ENCODE assay signal across 8 cellular contexts in genomic region chr4:56655627-56656345, GRCh38. TPM values are rescaled to one million over a fixed set of nuclear protein-coding genes. Genes with fewer than 3 reads are reported as not detected.
DNase-seq lines count a peak whose midpoint lies in the region; ATAC-seq and TF ChIP-seq lines count a peak whose summit lies in the region.

No MANE protein-coding gene starts in this region.

- peaks cover 47% of the 10 kb centered on the region for H3K4me1 Mint-ChIP-seq in activated naive CD8-positive, alpha-beta T cell treated with anti-CD3 and anti-CD28 coated beads for 36 hours

- no peak for TF ChIP-seq EP300 in sigmoid colon (IDR thresholded peaks at IDR 0.05)

- DNase-seq in AG20443 (ENCODE audit: low spot score) (peak; percentile 36), hepatic stellate cell (ENCODE audit: low spot score) (peak; percentile 26), sigmoid colon (no peak), CD1c-positive myeloid dendritic cell (ENCODE audit: extremely low spot score) (no peak), NCI-H2029 (lab: John Stamatoyannopoulos, UW) (no peak)
- peak; percentile 37 for DNase-seq in activated naive CD8-positive, alpha-beta T cell treated with anti-CD3 and anti-CD28 coated beads for 36 hours

- H3K27ac ChIP-seq in sigmoid colon, result peak overlapping the region; percentile 59 to 96 (median 89)

- H3K27me3 Mint-ChIP-seq in activated naive CD8-positive, alpha-beta T cell treated with anti-CD3 and anti-CD28 coated beads for 36 hours, result peaks cover 45% of the 10 kb centered on the region

- peaks cover 0 to 58% (median 53%) of the 10 kb centered on the region in 4 donors for H3K4me1 ChIP-seq in sigmoid colon

- no peak for TF ChIP-seq POLR2A in sigmoid colon (IDR thresholded peaks at IDR 0.05)

- H3K4me3 ChIP-seq in sigmoid colon, result peak overlapping the region; percentile 48 to 81 (median 60)

- H3K27ac Mint-ChIP-seq in activated naive CD8-positive, alpha-beta T cell treated with anti-CD3 and anti-CD28 coated beads for 36 hours, result peak overlapping the region; percentile 81

- no peaks in the 10 kb centered on the region for H3K9me3 Mint-ChIP-seq in activated naive CD8-positive, alpha-beta T cell treated with anti-CD3 and anti-CD28 coated beads for 36 hours

- 1 to 2% methylated on average over 79 of the region's 79 CpGs for WGBS in sigmoid colon, 2 donors

- peak overlapping the region; percentile 85 for H3K4me3 Mint-ChIP-seq in activated naive CD8-positive, alpha-beta T cell treated with anti-CD3 and anti-CD28 coated beads for 36 hours

- intact Hi-C loops in sigmoid colon (cut with DNase I), result loop anchor here (2.0 to 10.0 kb wide), 5 partner anchors 33 to 252 kb away; partner anchors contain the start of genes PAICS, PPAT and REST

- no peak for TF ChIP-seq CTCF in sigmoid colon (IDR thresholded peaks at IDR 0.05)

- H3K27me3 ChIP-seq in sigmoid colon, result peaks cover 0 to 7% (median 0%) of the 10 kb centered on the region in 3 donors

- peaks cover 1% of the 10 kb centered on the region for H3K36me3 Mint-ChIP-seq in activated naive CD8-positive, alpha-beta T cell treated with anti-CD3 and anti-CD28 coated beads for 36 hours

- ATAC-seq in HG03432 (IDR thresholded peaks at IDR 0.05; ENCODE audit: unreplicated experiment), result peak; percentile 41
- no peak for ATAC-seq in HG02678 (IDR thresholded peaks at IDR 0.05; ENCODE audit: unreplicated experiment)

- no peaks in the 10 kb centered on the region for H3K36me3 ChIP-seq in sigmoid colon

- H3K9me3 ChIP-seq in sigmoid colon, result no peaks in the 10 kb centered on the region

RNA-seq across cellular contexts. Expression of gene HOPX, which starts 25.3 kb away (rescaled TPM):
- total RNA-seq in activated naive CD8-positive, alpha-beta T cell treated with anti-CD3 and anti-CD28 coated beads for 36 hours, result 10 to 100 TPM; 16.5 to 18.1 TPM
- 10 to 100 TPM; 24.7 to 57.9 (median 47.1) TPM for total RNA-seq in sigmoid colon
- 1 to 10 TPM; 2.5 to 6.6 (median 6.4) TPM for polyA plus RNA-seq in sigmoid colon

Comparison
In these comparisons a context has a peak if more than half of its experiments do, and no peak if none do; other contexts are left out.
1. DNase-seq: peak in AG20443 (single experiment), activated naive CD8-positive, alpha-beta T cell treated with anti-CD3 and anti-CD28 coated beads for 36 hours (single experiment) and hepatic stellate cell (single experiment); none in sigmoid colon (single experiment), CD1c-positive myeloid dendritic cell (single experiment) and NCI-H2029 (single experiment).